ENCODE assay signal across 22 cellular contexts in the genomic region with DNA sequence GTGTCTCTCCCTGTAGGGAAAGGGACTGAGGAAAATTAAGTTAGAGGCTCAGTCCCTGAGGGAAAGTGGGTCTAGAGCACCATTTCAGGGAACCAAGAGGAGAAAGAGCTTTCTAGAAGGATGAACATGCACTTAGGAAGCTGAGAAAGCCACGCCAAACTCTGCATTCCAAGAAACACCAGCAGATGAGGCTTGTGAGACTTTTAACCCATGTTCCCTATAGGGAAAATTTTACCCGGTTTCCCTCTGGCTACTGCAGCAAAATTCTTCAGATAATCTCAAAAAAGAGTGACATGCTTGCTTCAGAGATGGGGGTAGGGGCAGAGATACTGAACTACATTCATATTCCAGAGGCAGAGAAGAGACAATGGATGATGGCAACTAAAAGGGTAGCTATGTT. TPM values are rescaled to one million over a fixed set of nuclear protein-coding genes. Genes with fewer than 3 reads are reported as not detected.
A peak's percentile ranks its signal among the peaks of the same experiment; 100 is the strongest.
DNase-seq lines count a peak whose midpoint lies in the region; ATAC-seq and TF ChIP-seq lines count a peak whose summit lies in the region.
"Had no signal": no experiment of that assay in that cellular context is flagged by ENCODE, and none has a peak within 500 bp of the region (broad histone marks: within the 10 kb centered on the region; RNA-seq: fewer than 3 reads in every experiment).

No MANE protein-coding gene starts in this region.

- H3K27ac Mint-ChIP-seq in activated CD8-positive, alpha-beta T cell treated with anti-CD3 and anti-CD28 coated beads, Interleukin-2, amount 10 ng/mL, durations not matched to agents 7 days and 5 days, result peak overlapping the region; percentile 47
- H3K27ac Mint-ChIP-seq in activated CD8-positive, alpha-beta T cell treated with anti-CD3 and anti-CD28 coated beads for 36 hours, result no peak overlapping the region
- H3K27ac Mint-ChIP-seq in HFFc6 (peak overlapping the region; percentile 20; the same call in 1 of the 2 replicates), endothelial cell (ENCODE audit: unreplicated experiment) (no peak overlapping the region)
- H3K27ac Mint-ChIP-seq: CD8-positive, alpha-beta T cell had no signal

- H3K36me3 Mint-ChIP-seq in activated CD8-positive, alpha-beta T cell treated with anti-CD3 and anti-CD28 coated beads, Interleukin-2, amount 10 ng/mL, durations not matched to agents 7 days and 5 days (ENCODE audit: low read depth), result peaks cover 72% of the 10 kb centered on the region
- peaks cover 40% of the 10 kb centered on the region for H3K36me3 Mint-ChIP-seq in activated CD8-positive, alpha-beta T cell treated with anti-CD3 and anti-CD28 coated beads for 36 hours (ENCODE audit: low read depth)
- H3K36me3 Mint-ChIP-seq in HFFc6 (ENCODE audit: low read depth), result peaks cover 54% of the 10 kb centered on the region
- peaks cover 69% of the 10 kb centered on the region for H3K36me3 Mint-ChIP-seq in endothelial cell (ENCODE audit: low read depth, unreplicated experiment)

- WGBS in sigmoid colon, 2 donors, result 97 to 98% methylated on average over 2 of the region's 2 CpGs
- WGBS in aorta, 2 donors, result 71 to 79% methylated on average over 2 of the region's 2 CpGs

- no peak for TF ChIP-seq EP300 in sigmoid colon (IDR thresholded peaks at IDR 0.05)

- no peak for DNase-seq in activated CD8-positive, alpha-beta T cell treated with anti-CD3 and anti-CD28 coated beads, Interleukin-2, amount 10 ng/mL, durations not matched to agents 7 days and 5 days
- no peak for DNase-seq in activated CD8-positive, alpha-beta T cell treated with anti-CD3 and anti-CD28 coated beads for 36 hours
- DNase-seq in HFFc6 (no peak), endothelial cell (ENCODE audit: low spot score) (no peak), sigmoid colon (no peak), sciatic nerve (ENCODE audit: low spot score) (no peak), colonic mucosa (no peak), aorta (no peak)
- DNase-seq: 8988T; Calu3; CD8-positive, alpha-beta T cell; DND-41; EL; GM23248 had no signal

- POLR2A ChIA-PET in activated CD8-positive, alpha-beta T cell treated with anti-CD3 and anti-CD28 coated beads, Interleukin-2, amount 10 ng/mL, durations not matched to agents 7 days and 5 days (lab: Charles Lee), result interaction anchor here (1.0 kb wide), 1 partner anchor 8 kb away, joined by 3 read pairs; no protein-coding TSS in a partner anchor
- POLR2A ChIA-PET in activated CD8-positive, alpha-beta T cell treated with anti-CD3 and anti-CD28 coated beads for 36 hours (lab: Charles Lee), result no interaction called here

- no peak for ATAC-seq in activated CD8-positive, alpha-beta T cell treated with anti-CD3 and anti-CD28 coated beads, Interleukin-2, amount 10 ng/mL, durations not matched to agents 7 days and 5 days
- no peak for ATAC-seq in activated CD8-positive, alpha-beta T cell treated with anti-CD3 and anti-CD28 coated beads for 36 hours
- ATAC-seq in sciatic nerve (no peak), aorta (ENCODE audit: low FRiP score) (no peak)
- ATAC-seq: CD8-positive, alpha-beta T cell; GM12878 had no signal

- no peaks in the 10 kb centered on the region for H3K27me3 ChIP-seq in sigmoid colon
- no peaks in the 10 kb centered on the region for H3K27me3 ChIP-seq in colonic mucosa
- no peaks in the 10 kb centered on the region for H3K27me3 ChIP-seq in aorta (ENCODE audit: control insufficient read depth in 1 of 2, insufficient read depth in 2 of 2, low read length in 1 of 2)
- H3K27me3 ChIP-seq: BLaER1 had no signal

- no peak for TF ChIP-seq POLR2A in sigmoid colon (IDR thresholded peaks at IDR 0.05)

- peaks cover 0 to 34% (median 33%) of the 10 kb centered on the region in 4 donors for H3K4me1 ChIP-seq in sigmoid colon
- H3K4me1 ChIP-seq in colonic mucosa, result peaks cover under 1% of the 10 kb centered on the region
- peaks cover 0 to 2% of the 10 kb centered on the region in 2 donors for H3K4me1 ChIP-seq in aorta (ENCODE audit: control insufficient read depth in 1 of 2, insufficient read depth in 2 of 2, low read length in 2 of 2)

- no peak overlapping the region for H3K9ac ChIP-seq in colonic mucosa (ENCODE audit: low read depth in 2 of 2, low read length in 2 of 2)
- H3K9ac ChIP-seq: BLaER1, GM23248 had no signal

- peaks cover 65 to 73% (median 72%) of the 10 kb centered on the region in 4 donors for H3K36me3 ChIP-seq in sigmoid colon
- H3K36me3 ChIP-seq in colonic mucosa, result peaks cover 50% of the 10 kb centered on the region
- peaks cover 18 to 37% of the 10 kb centered on the region in 2 donors for H3K36me3 ChIP-seq in aorta (ENCODE audit: control insufficient read depth in 1 of 2, insufficient read depth in 2 of 2, low read length in 1 of 2)

- no peak overlapping the region for H3K4me3 ChIP-seq in sigmoid colon
- H3K4me3 ChIP-seq in colonic mucosa, result no peak overlapping the region
- H3K4me3 ChIP-seq in aorta (ENCODE audit: low read length in 2 of 2), result no peak overlapping the region
- H3K4me3 ChIP-seq: BLaER1, GM12878, GM23248, HAP-1 had no signal

- no peaks in the 10 kb centered on the region for H3K9me3 Mint-ChIP-seq in activated CD8-positive, alpha-beta T cell treated with anti-CD3 and anti-CD28 coated beads, Interleukin-2, amount 10 ng/mL, durations not matched to agents 7 days and 5 days (ENCODE audit: insufficient read depth)
- no peaks in the 10 kb centered on the region for H3K9me3 Mint-ChIP-seq in activated CD8-positive, alpha-beta T cell treated with anti-CD3 and anti-CD28 coated beads for 36 hours
- H3K9me3 Mint-ChIP-seq in HFFc6, result no peaks in the 10 kb centered on the region
- no peaks in the 10 kb centered on the region for H3K9me3 Mint-ChIP-seq in endothelial cell (ENCODE audit: unreplicated experiment)
- H3K9me3 Mint-ChIP-seq: CD14-positive monocyte; CD8-positive, alpha-beta T cell had no signal

- H3K27ac ChIP-seq in sigmoid colon (peak overlapping the region; percentile 35 to 98 (median 45)), colonic mucosa (no peak overlapping the region), aorta (ENCODE audit: low read depth in 1 of 2, low read length in 2 of 2) (no peak overlapping the region)
- H3K27ac ChIP-seq: BLaER1, GM23248 had no signal

- H3K4me3 Mint-ChIP-seq in activated CD8-positive, alpha-beta T cell treated with anti-CD3 and anti-CD28 coated beads, Interleukin-2, amount 10 ng/mL, durations not matched to agents 7 days and 5 days, result no peak overlapping the region
- no peak overlapping the region for H3K4me3 Mint-ChIP-seq in activated CD8-positive, alpha-beta T cell treated with anti-CD3 and anti-CD28 coated beads for 36 hours
- H3K4me3 Mint-ChIP-seq in HFFc6 (no peak overlapping the region), endothelial cell (ENCODE audit: unreplicated experiment) (peak overlapping the region; percentile 54)
- H3K4me3 Mint-ChIP-seq: CD14-positive monocyte; CD8-positive, alpha-beta T cell had no signal

- no peaks in the 10 kb centered on the region for H3K9me3 ChIP-seq in sigmoid colon
- H3K9me3 ChIP-seq in colonic mucosa, result no peaks in the 10 kb centered on the region
- H3K9me3 ChIP-seq in aorta (ENCODE audit: control insufficient read depth, low read length), result no peaks in the 10 kb centered on the region
- H3K9me3 ChIP-seq: BLaER1, HAP-1 had no signal

- intact Hi-C loops in activated CD8-positive, alpha-beta T cell treated with anti-CD3 and anti-CD28 coated beads for 36 hours (cut with micrococcal nuclease), result no loop called here
- intact Hi-C loops in sigmoid colon (cut with DNase I), result no loop called here
- intact Hi-C loops in sciatic nerve (cut with DNase I), result no loop called here
- intact Hi-C loops in colonic mucosa (cut with DNase I), result no loop called here
- intact Hi-C loops in aorta (cut with DNase I), result no loop called here

- no peaks in the 10 kb centered on the region for H3K4me1 Mint-ChIP-seq in activated CD8-positive, alpha-beta T cell treated with anti-CD3 and anti-CD28 coated beads, Interleukin-2, amount 10 ng/mL, durations not matched to agents 7 days and 5 days (ENCODE audit: low read depth)
- H3K4me1 Mint-ChIP-seq in activated CD8-positive, alpha-beta T cell treated with anti-CD3 and anti-CD28 coated beads for 36 hours (ENCODE audit: low read depth), result peaks cover 4% of the 10 kb centered on the region
- H3K4me1 Mint-ChIP-seq in HFFc6 (ENCODE audit: low read depth), result peaks cover 39% of the 10 kb centered on the region
- peaks cover 14% of the 10 kb centered on the region for H3K4me1 Mint-ChIP-seq in endothelial cell (ENCODE audit: unreplicated experiment)
- H3K4me1 Mint-ChIP-seq: CD14-positive monocyte had no signal

- TF ChIP-seq CTCF in activated CD8-positive, alpha-beta T cell treated with anti-CD3 and anti-CD28 coated beads for 36 hours (IDR thresholded peaks at IDR 0.05), result no peak
- TF ChIP-seq CTCF in HFFc6 (IDR thresholded peaks at IDR 0.05) (no peak), endothelial cell (IDR thresholded peaks at IDR 0.05; ENCODE audit: unreplicated experiment) (no peak), sigmoid colon (IDR thresholded peaks at IDR 0.05) (no peak), colonic mucosa (IDR thresholded peaks at IDR 0.05) (no peak)

- no peaks in the 10 kb centered on the region for H3K27me3 Mint-ChIP-seq in activated CD8-positive, alpha-beta T cell treated with anti-CD3 and anti-CD28 coated beads, Interleukin-2, amount 10 ng/mL, durations not matched to agents 7 days and 5 days (ENCODE audit: low read depth)
- H3K27me3 Mint-ChIP-seq in activated CD8-positive, alpha-beta T cell treated with anti-CD3 and anti-CD28 coated beads for 36 hours, result no peaks in the 10 kb centered on the region
- H3K27me3 Mint-ChIP-seq in HFFc6 (ENCODE audit: insufficient read depth), result peaks cover 2% of the 10 kb centered on the region
- peaks cover 13% of the 10 kb centered on the region for H3K27me3 Mint-ChIP-seq in endothelial cell (ENCODE audit: unreplicated experiment)

- CTCF ChIA-PET in activated CD8-positive, alpha-beta T cell treated with anti-CD3 and anti-CD28 coated beads, Interleukin-2, amount 10 ng/mL, durations not matched to agents 7 days and 5 days (lab: Charles Lee), result interaction anchor here (23.9 kb wide), 1 partner anchor 27 kb away, joined by 209 read pairs; no protein-coding TSS in a partner anchor
- CTCF ChIA-PET in activated CD8-positive, alpha-beta T cell treated with anti-CD3 and anti-CD28 coated beads for 36 hours (lab: Charles Lee), result interaction anchor here (2.1 to 14.0 kb wide), 2 partner anchors 30 to 65 kb away, joined by 5 to 170 read pairs; a partner anchor contains a TSS

RNA-seq across cellular contexts. Expression of a gene that starts 8.6 kb away (rescaled TPM):
- total RNA-seq in activated CD8-positive, alpha-beta T cell treated with anti-CD3 and anti-CD28 coated beads, Interleukin-2, amount 10 ng/mL, durations not matched to agents 7 days and 5 days, result 100 to 1,000 TPM; 448 to 450 TPM
- total RNA-seq in activated CD8-positive, alpha-beta T cell treated with anti-CD3 and anti-CD28 coated beads for 36 hours, result 100 to 1,000 TPM; 212 to 219 TPM
- total RNA-seq in HFFc6 (2021; fragmentation: NEBNext Ultra II Directional; extraction: Animal tissue kit (Norgen Biotek cat#: 25700)), result 100 to 1,000 TPM; 470 to 562 (median 491) TPM
- 370 TPM for total RNA-seq in endothelial cell (ENCODE audit: unreplicated experiment)
- 100 to 1,000 TPM; 354 to 609 (median 525) TPM for total RNA-seq in sigmoid colon
- 100 to 1,000 TPM in 1 of 3 donors, 10 to 100 TPM in 2; 45.0 to 143 (median 57.6) TPM for polyA plus RNA-seq in sigmoid colon
- total RNA-seq in sciatic nerve, result 411 TPM
- 100 to 1,000 TPM; 177 to 196 TPM for total RNA-seq in colonic mucosa
- 1,000 to 10,000 TPM in 1 of 2 donors, 100 to 1,000 TPM in 1; 735 to 1,271 TPM for total RNA-seq in aorta
- 100 to 1,000 TPM; 160 to 382 TPM for polyA plus RNA-seq in aorta

RNA-seq across cellular contexts. Expression of a gene that starts 9.0 kb away (rescaled TPM):
- 10 to 100 TPM; 21.6 to 21.7 TPM for total RNA-seq in activated CD8-positive, alpha-beta T cell treated with anti-CD3 and anti-CD28 coated beads, Interleukin-2, amount 10 ng/mL, durations not matched to agents 7 days and 5 days
- total RNA-seq in activated CD8-positive, alpha-beta T cell treated with anti-CD3 and anti-CD28 coated beads for 36 hours, result 10 to 100 TPM; 22.3 to 22.4 TPM
- 100 to 1,000 TPM; 106 to 127 (median 114) TPM for total RNA-seq in HFFc6 (2021; fragmentation: NEBNext Ultra II Directional; extraction: Animal tissue kit (Norgen Biotek cat#: 25700))
- total RNA-seq in endothelial cell (ENCODE audit: unreplicated experiment) (29.2 TPM), sigmoid colon (10 to 100 TPM; 65.9 to 82.7 (median 75.4) TPM), sciatic nerve (28.8 TPM), colonic mucosa (10 to 100 TPM; 47.9 to 50.8 TPM), aorta (10 to 100 TPM; 39.5 to 51.3 TPM)
- polyA plus RNA-seq in sigmoid colon (10 to 100 TPM; 31.0 to 39.0 (median 35.3) TPM), aorta (10 to 100 TPM; 46.2 to 62.0 TPM)

RNA-seq across cellular contexts. Expression of a gene that starts 25.6 kb away (rescaled TPM):
- total RNA-seq in activated CD8-positive, alpha-beta T cell treated with anti-CD3 and anti-CD28 coated beads, Interleukin-2, amount 10 ng/mL, durations not matched to agents 7 days and 5 days, result 10 to 100 TPM; 52.6 to 56.4 TPM
- total RNA-seq in activated CD8-positive, alpha-beta T cell treated with anti-CD3 and anti-CD28 coated beads for 36 hours, result 10 to 100 TPM; 21.2 to 22.3 TPM
- total RNA-seq in HFFc6 (2021; fragmentation: NEBNext Ultra II Directional; extraction: Animal tissue kit (Norgen Biotek cat#: 25700)), result 10 to 100 TPM; 22.9 to 25.7 (median 24.0) TPM
- total RNA-seq in endothelial cell (ENCODE audit: unreplicated experiment), result 200 TPM
- 10 to 100 TPM; 45.9 to 91.7 (median 64.8) TPM for total RNA-seq in sigmoid colon
- 10 to 100 TPM; 34.8 to 88.5 (median 58.5) TPM for polyA plus RNA-seq in sigmoid colon
- 67.5 TPM for total RNA-seq in sciatic nerve
- total RNA-seq in colonic mucosa, result 100 to 1,000 TPM; 127 to 157 TPM
- 10 to 100 TPM; 83.8 to 83.9 TPM for total RNA-seq in aorta
- 100 to 1,000 TPM in 1 of 2 donors, 10 to 100 TPM in 1; 18.5 to 122 TPM for polyA plus RNA-seq in aorta

RNA-seq across cellular contexts. Expression of a gene that starts 25.7 kb away (rescaled TPM):
- total RNA-seq in activated CD8-positive, alpha-beta T cell treated with anti-CD3 and anti-CD28 coated beads, Interleukin-2, amount 10 ng/mL, durations not matched to agents 7 days and 5 days, result 10 to 100 TPM; 22.1 to 22.9 TPM
- 10 to 100 TPM; 13.0 to 14.8 TPM for total RNA-seq in activated CD8-positive, alpha-beta T cell treated with anti-CD3 and anti-CD28 coated beads for 36 hours
- 10 to 100 TPM; 27.6 to 35.1 (median 30.9) TPM for total RNA-seq in HFFc6 (2021; fragmentation: NEBNext Ultra II Directional; extraction: Animal tissue kit (Norgen Biotek cat#: 25700))
- 51.4 TPM for total RNA-seq in endothelial cell (ENCODE audit: unreplicated experiment)
- total RNA-seq in sigmoid colon, result 10 to 100 TPM; 13.3 to 23.5 (median 13.5) TPM
- 10 to 100 TPM; 10.2 to 37.2 (median 21.3) TPM for polyA plus RNA-seq in sigmoid colon
- 28.9 TPM for total RNA-seq in sciatic nerve
- total RNA-seq in colonic mucosa, result 10 to 100 TPM; 52.0 to 53.9 TPM
- 10 to 100 TPM; 30.0 to 32.4 TPM for total RNA-seq in aorta
- polyA plus RNA-seq in aorta, result 10 to 100 TPM; 11.0 to 13.0 TPM

RNA-seq across cellular contexts. Expression of a gene that starts 30.6 kb away (rescaled TPM):
- under 1 TPM; 0.61 to 0.89 TPM for total RNA-seq in activated CD8-positive, alpha-beta T cell treated with anti-CD3 and anti-CD28 coated beads, Interleukin-2, amount 10 ng/mL, durations not matched to agents 7 days and 5 days
- under 1 TPM; 0.59 to 0.67 TPM for total RNA-seq in activated CD8-positive, alpha-beta T cell treated with anti-CD3 and anti-CD28 coated beads for 36 hours
- not detected for total RNA-seq in HFFc6 (2021; fragmentation: NEBNext Ultra II Directional; extraction: Animal tissue kit (Norgen Biotek cat#: 25700))
- total RNA-seq in endothelial cell (ENCODE audit: unreplicated experiment) (2.8 TPM), sigmoid colon (not detected), sciatic nerve (not detected), colonic mucosa (1 to 10 TPM in 1 of 2 donors, not detected in 1; 2.1 TPM), aorta (1 to 10 TPM; 2.0 TPM)
- polyA plus RNA-seq in sigmoid colon (under 1 TPM in 1 of 3 donors, not detected in 2; 0.57 TPM), aorta (not detected)
- total RNA-seq: A673; Calu3; CD8-positive, alpha-beta T cell; G401; GM23248; H4 had no signal
- polyA plus RNA-seq: AG04450, CD14-positive monocyte, GM23248 had no signal

Comparison
In these comparisons a context has a peak if more than half of its experiments do, and no peak if none do; other contexts are left out.
1. H3K27ac Mint-ChIP-seq: peak in activated CD8-positive, alpha-beta T cell treated with anti-CD3 and anti-CD28 coated beads, Interleukin-2, amount 10 ng/mL, durations not matched to agents 7 days and 5 days (single experiment) and HFFc6 (single experiment); none in activated CD8-positive, alpha-beta T cell treated with anti-CD3 and anti-CD28 coated beads for 36 hours (single experiment) and endothelial cell (single experiment).
2. H3K27ac ChIP-seq: peak in sigmoid colon (4 of 4); none in colonic mucosa (single experiment) and aorta (0 of 2).